9 cellular contexts compared by ENCODE assay signal in genomic region chr2:219509780-219510511, GRCh38. TPM values are rescaled to one million over a fixed set of nuclear protein-coding genes. Genes with fewer than 3 reads are reported as not detected.
A peak's percentile ranks its signal among the peaks of the same experiment; 100 is the strongest.
DNase-seq lines count a peak whose midpoint lies in the region; ATAC-seq and TF ChIP-seq lines count a peak whose summit lies in the region.
"Had no signal": no experiment of that assay in that cellular context is flagged by ENCODE, and none has a peak within 500 bp of the region (broad histone marks: within the 10 kb centered on the region; RNA-seq: fewer than 3 reads in every experiment).

No MANE protein-coding gene starts in this region.

- H3K9me3 Mint-ChIP-seq in activated naive CD4-positive, alpha-beta T cell treated with anti-CD3 and anti-CD28 coated beads, Interleukin-2, amount 50 U/mL, for 72 hours, result no peaks in the 10 kb centered on the region
- H3K9me3 Mint-ChIP-seq: IgD-negative memory B cell had no signal

- DNase-seq in BE2C, result peak; percentile 86
- DNase-seq in HT-29 (ENCODE audit: low spot score), result peak; percentile 49
- peak; percentile 52 to 59 for DNase-seq in SHP77 (lab: John Stamatoyannopoulos, UW)
- DNase-seq in activated naive CD4-positive, alpha-beta T cell treated with anti-CD3 and anti-CD28 coated beads, Interleukin-2, amount 50 U/mL, for 72 hours (ENCODE audit: low spot score in 2 of 2), result peak in 1 of 2 donors; percentile 68
- peak; percentile 27 to 86 (median 74) for DNase-seq in head of caudate nucleus
- peak; percentile 49 for DNase-seq in pons (ENCODE audit: low spot score)
- no peak for DNase-seq in amniotic stem cell (lab: John Stamatoyannopoulos, UW)

- ATAC-seq in GM19043 (IDR thresholded peaks at IDR 0.05; ENCODE audit: low read depth, unreplicated experiment), result peak; percentile 62
- peak; percentile 77 to 89 for ATAC-seq in activated naive CD4-positive, alpha-beta T cell treated with anti-CD3 and anti-CD28 coated beads, Interleukin-2, amount 50 U/mL, for 72 hours

- peak; percentile 86 for TF ChIP-seq CTCF in BE2C (IDR thresholded peaks at IDR 0.05; ENCODE audit: low read depth, low read length)

- H3K27me3 ChIP-seq in BE2C, result no peaks in the 10 kb centered on the region

- peaks cover 84% of the 10 kb centered on the region for H3K4me1 ChIP-seq in BE2C

- no peak overlapping the region for H3K27ac Mint-ChIP-seq in activated naive CD4-positive, alpha-beta T cell treated with anti-CD3 and anti-CD28 coated beads, Interleukin-2, amount 50 U/mL, for 72 hours
- H3K27ac Mint-ChIP-seq: IgD-negative memory B cell had no signal

- H3K9me3 ChIP-seq in BE2C, result no peaks in the 10 kb centered on the region

- H3K36me3 ChIP-seq in BE2C, result peaks cover 8% of the 10 kb centered on the region; the same call in 1 of the 2 replicates

- intact Hi-C loops in head of caudate nucleus (cut with DNase I), result no loop called here

- H3K36me3 Mint-ChIP-seq in activated naive CD4-positive, alpha-beta T cell treated with anti-CD3 and anti-CD28 coated beads, Interleukin-2, amount 50 U/mL, for 72 hours, result no peaks in the 10 kb centered on the region

- H3K4me3 ChIP-seq in BE2C (ENCODE audit: low read depth, low read length), result peak overlapping the region; percentile 44

RNA-seq across cellular contexts. Expression of gene ASIC4, which starts 4.3 kb away (rescaled TPM):
- 116 TPM for polyA plus RNA-seq in BE2C (2012; ENCODE audit: insufficient read depth, insufficient read length, low read depth)
- total RNA-seq in HT-29 (2014; rRNA removed; shearing (Covaris generic)), result 0.08 TPM in 1 of 2 replicates, not detected in the other
- under 1 TPM; 0.16 to 0.98 TPM for total RNA-seq in activated naive CD4-positive, alpha-beta T cell treated with anti-CD3 and anti-CD28 coated beads, Interleukin-2, amount 50 U/mL, for 72 hours
- polyA plus RNA-seq: IgD-negative memory B cell had no signal

RNA-seq across cellular contexts. Expression of gene GMPPA, which starts 11.3 kb away (rescaled TPM):
- 93.8 TPM for polyA plus RNA-seq in BE2C (2012; ENCODE audit: insufficient read depth, insufficient read length, low read depth)
- 68.2 and 84.5 TPM in 2 replicates for total RNA-seq in HT-29 (2014; rRNA removed; shearing (Covaris generic))
- total RNA-seq in activated naive CD4-positive, alpha-beta T cell treated with anti-CD3 and anti-CD28 coated beads, Interleukin-2, amount 50 U/mL, for 72 hours, result 10 to 100 TPM; 29.1 to 34.1 TPM

RNA-seq across cellular contexts. Expression of gene CHPF, which starts 33.7 kb away (rescaled TPM):
- 304 TPM for polyA plus RNA-seq in BE2C (2012; ENCODE audit: insufficient read depth, insufficient read length, low read depth)
- 70.1 and 75.4 TPM in 2 replicates for total RNA-seq in HT-29 (2014; rRNA removed; shearing (Covaris generic))
- 10 to 100 TPM; 13.2 to 16.7 TPM for total RNA-seq in activated naive CD4-positive, alpha-beta T cell treated with anti-CD3 and anti-CD28 coated beads, Interleukin-2, amount 50 U/mL, for 72 hours

RNA-seq across cellular contexts. Expression of gene TMEM198, which starts 33.9 kb away (rescaled TPM):
- 110 TPM for polyA plus RNA-seq in BE2C (2012; ENCODE audit: insufficient read depth, insufficient read length, low read depth)
- total RNA-seq in HT-29 (2014; rRNA removed; shearing (Covaris generic)), result 5.2 and 5.6 TPM in 2 replicates
- total RNA-seq in activated naive CD4-positive, alpha-beta T cell treated with anti-CD3 and anti-CD28 coated beads, Interleukin-2, amount 50 U/mL, for 72 hours, result 1 to 10 TPM; 1.8 to 6.1 TPM
